Comparison of ENCODE assay signal across 17 cellular contexts in the genomic region with DNA sequence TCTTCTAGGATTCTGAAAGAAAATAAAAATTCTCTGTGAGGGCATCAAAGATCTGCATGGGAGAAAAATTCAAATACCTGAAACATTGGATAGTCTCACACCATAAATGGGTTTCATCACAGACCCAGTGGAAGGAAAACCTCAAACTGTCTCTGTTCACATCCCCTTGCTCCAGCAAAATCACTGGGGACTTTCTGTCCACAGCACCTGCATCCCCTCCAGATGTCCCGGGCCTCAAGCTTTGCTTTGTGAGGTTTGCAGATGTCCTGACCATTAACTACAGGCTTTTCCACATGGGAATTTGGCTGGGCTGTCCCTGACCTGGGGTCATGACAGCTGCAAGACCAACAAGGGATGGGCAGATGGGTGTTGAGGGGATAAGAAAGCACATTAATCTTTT.
DNase-seq lines count a peak whose midpoint lies in the region; ATAC-seq and TF ChIP-seq lines count a peak whose summit lies in the region.
"Had no signal": no experiment of that assay in that cellular context is flagged by ENCODE, and none has a peak within 500 bp of the region (broad histone marks: within the 10 kb centered on the region; RNA-seq: fewer than 3 reads in every experiment).

No MANE protein-coding gene starts in this region.

- no peak for TF ChIP-seq CTCF in esophagus squamous epithelium (IDR thresholded peaks at IDR 0.05)

- DNase-seq in NCI-H82 (lab: John Stamatoyannopoulos, UW), result peak; percentile 28
- no peak for DNase-seq in NCI-H82 treated with DMSO at 0.1 percent for 48 hours (lab: John Stamatoyannopoulos, UW; ENCODE audit: unreplicated experiment)
- DNase-seq in LHCN-M2 (ENCODE audit: low read depth), result peak; percentile 22
- peak; percentile 40 for DNase-seq in myocyte (ENCODE audit: low read depth)
- DNase-seq in activated naive CD8-positive, alpha-beta T cell treated with anti-CD3 and anti-CD28 coated beads for 36 hours, result no peak
- DNase-seq in activated T-cell treated with anti-CD3 and anti-CD28 coated beads, Interleukin-2, amount 50 U/mL, for 72 hours, result no peak
- no peak for DNase-seq in esophagus squamous epithelium (lab: John Stamatoyannopoulos, UW)
- DNase-seq: AML-193; Calu3; CD8-positive, alpha-beta T cell; DMS 273 treated with DMSO at 0.1 percent for 48 hours; DMS53; DND-41; EL; H9 had no signal

- no peak for TF ChIP-seq POLR2A in esophagus squamous epithelium (IDR thresholded peaks at IDR 0.05)

- H3K36me3 ChIP-seq in esophagus squamous epithelium, result no peaks in the 10 kb centered on the region

- no peak overlapping the region for H3K27ac Mint-ChIP-seq in activated naive CD8-positive, alpha-beta T cell treated with anti-CD3 and anti-CD28 coated beads for 36 hours
- H3K27ac Mint-ChIP-seq in activated T-cell treated with anti-CD3 and anti-CD28 coated beads, Interleukin-2, amount 50 U/mL, for 72 hours, result no peak overlapping the region
- H3K27ac Mint-ChIP-seq: CD8-positive, alpha-beta T cell had no signal

- no peak overlapping the region for H3K4me3 ChIP-seq in esophagus squamous epithelium
- H3K4me3 ChIP-seq: A549 had no signal

- no peaks in the 10 kb centered on the region for H3K4me1 ChIP-seq in esophagus squamous epithelium
- H3K4me1 ChIP-seq: A549 had no signal

- WGBS in esophagus squamous epithelium, 2 donors, result 73% methylated on average over 1 of the region's 1 CpG; no CpG with 5 or more reads in 1 of the 2 donors

- no peaks in the 10 kb centered on the region for H3K27me3 ChIP-seq in esophagus squamous epithelium

- H3K4me3 Mint-ChIP-seq in activated naive CD8-positive, alpha-beta T cell treated with anti-CD3 and anti-CD28 coated beads for 36 hours, result no peak overlapping the region
- no peak overlapping the region for H3K4me3 Mint-ChIP-seq in activated T-cell treated with anti-CD3 and anti-CD28 coated beads, Interleukin-2, amount 50 U/mL, for 72 hours
- H3K4me3 Mint-ChIP-seq: CD8-positive, alpha-beta T cell; H9 had no signal

- H3K4me1 Mint-ChIP-seq in activated naive CD8-positive, alpha-beta T cell treated with anti-CD3 and anti-CD28 coated beads for 36 hours, result no peaks in the 10 kb centered on the region
- no peaks in the 10 kb centered on the region for H3K4me1 Mint-ChIP-seq in activated T-cell treated with anti-CD3 and anti-CD28 coated beads, Interleukin-2, amount 50 U/mL, for 72 hours (ENCODE audit: low read depth)

- H3K9me3 ChIP-seq in esophagus squamous epithelium, result no peaks in the 10 kb centered on the region
- H3K9me3 ChIP-seq: A549 had no signal

- H3K9me3 Mint-ChIP-seq in activated naive CD8-positive, alpha-beta T cell treated with anti-CD3 and anti-CD28 coated beads for 36 hours, result no peaks in the 10 kb centered on the region
- peaks cover 0 to 3% of the 10 kb centered on the region in 2 donors for H3K9me3 Mint-ChIP-seq in activated T-cell treated with anti-CD3 and anti-CD28 coated beads, Interleukin-2, amount 50 U/mL, for 72 hours
- H3K9me3 Mint-ChIP-seq: CD8-positive, alpha-beta T cell; H9 had no signal

- intact Hi-C loops in esophagus squamous epithelium (cut with DNase I), result no loop called here

- H3K27ac ChIP-seq in esophagus squamous epithelium, result no peak overlapping the region
- H3K27ac ChIP-seq: 22Rv1, A549 had no signal

- H3K27me3 Mint-ChIP-seq in activated naive CD8-positive, alpha-beta T cell treated with anti-CD3 and anti-CD28 coated beads for 36 hours, result no peaks in the 10 kb centered on the region
- H3K27me3 Mint-ChIP-seq in activated T-cell treated with anti-CD3 and anti-CD28 coated beads, Interleukin-2, amount 50 U/mL, for 72 hours (ENCODE audit: low read depth), result no peaks in the 10 kb centered on the region

- H3K36me3 Mint-ChIP-seq in activated naive CD8-positive, alpha-beta T cell treated with anti-CD3 and anti-CD28 coated beads for 36 hours, result no peaks in the 10 kb centered on the region
- no peaks in the 10 kb centered on the region for H3K36me3 Mint-ChIP-seq in activated T-cell treated with anti-CD3 and anti-CD28 coated beads, Interleukin-2, amount 50 U/mL, for 72 hours (ENCODE audit: insufficient read depth in 2 of 2)
- H3K36me3 Mint-ChIP-seq: CD8-positive, alpha-beta T cell had no signal

- no peak for ATAC-seq in activated T-cell treated with anti-CD3 and anti-CD28 coated beads, Interleukin-2, amount 50 U/mL, for 72 hours (replicated peaks in 1 of 2)
- ATAC-seq: A549; CD8-positive, alpha-beta T cell had no signal

Comparison
In these comparisons a context has a peak if more than half of its experiments do, and no peak if none do; other contexts are left out.
1. DNase-seq: peak in NCI-H82 (single experiment), LHCN-M2 (single experiment) and myocyte (single experiment); none in NCI-H82 treated with DMSO at 0.1 percent for 48 hours (single experiment), activated naive CD8-positive, alpha-beta T cell treated with anti-CD3 and anti-CD28 coated beads for 36 hours (single experiment), activated T-cell treated with anti-CD3 and anti-CD28 coated beads, Interleukin-2, amount 50 U/mL, for 72 hours (0 of 2) and esophagus squamous epithelium (single experiment).